8 cellular contexts compared by ENCODE assay signal in the genomic region with DNA sequence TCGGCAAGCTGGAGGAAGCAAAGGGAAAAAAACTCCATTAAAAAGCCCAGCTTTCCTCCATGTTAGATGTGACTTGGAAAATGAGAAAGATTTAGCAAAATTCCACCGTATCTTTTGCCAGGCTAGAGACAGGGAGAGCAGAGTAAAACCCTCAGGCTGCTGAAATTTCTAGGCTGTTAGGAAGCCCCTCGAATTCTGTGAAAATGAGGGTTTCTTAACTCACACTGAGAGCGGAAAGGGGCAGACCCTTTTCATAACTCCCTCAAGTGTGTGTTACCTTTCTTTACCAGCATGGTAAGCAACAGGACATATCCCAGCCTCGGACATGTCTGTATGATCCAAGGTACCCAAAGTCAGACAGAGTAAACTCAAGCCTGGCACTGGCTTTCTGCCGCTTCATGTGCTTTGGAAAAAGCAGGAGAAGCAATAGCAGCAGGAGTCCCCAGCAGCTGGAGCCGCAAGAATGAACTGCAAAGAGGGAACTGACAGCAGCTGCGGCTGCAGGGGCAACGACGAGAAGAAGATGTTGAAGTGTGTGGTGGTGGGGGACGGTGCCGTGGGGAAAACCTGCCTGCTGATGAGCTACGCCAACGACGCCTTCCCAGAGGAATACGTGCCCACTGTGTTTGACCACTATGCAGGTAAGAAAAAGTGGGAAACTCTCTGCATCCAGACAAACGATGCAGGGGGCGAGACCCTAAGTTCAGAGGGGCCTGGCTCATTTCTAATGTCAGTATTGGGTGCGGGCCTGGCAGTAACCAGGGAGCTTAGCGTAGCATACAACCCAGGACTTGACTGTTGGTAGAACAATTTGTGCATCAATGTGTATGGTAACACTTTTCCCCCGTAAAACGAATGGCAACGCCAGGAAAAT. TPM values are rescaled to one million over a fixed set of nuclear protein-coding genes. Genes with fewer than 3 reads are reported as not detected.
DNase-seq lines count a peak whose midpoint lies in the region; ATAC-seq and TF ChIP-seq lines count a peak whose summit lies in the region.

TSS of gene RHOJ (plus strand) at position 37 of the 874 bp plus-strand sequence. CDS start at position 464, 427 bp downstream.

- H3K9me3 ChIP-seq in sigmoid colon, result no peaks in the 10 kb centered on the region

- DNase-seq in H4 (ENCODE audit: low spot score) (peak; percentile 4), left ventricle myocardium superior (peak; percentile 33), sigmoid colon (peak; percentile 66), NCI-H446 (lab: John Stamatoyannopoulos, UW) (no peak), CD1c-positive myeloid dendritic cell (ENCODE audit: extremely low spot score) (no peak), H7 (no peak), GM10266 (ENCODE audit: extremely low spot score) (no peak)

- no peak for TF ChIP-seq POLR2A in sigmoid colon (IDR thresholded peaks at IDR 0.05)

- TF ChIP-seq EP300 in sigmoid colon (IDR thresholded peaks at IDR 0.05), result no peak

- WGBS in adipose tissue, 3 donors, result 26 to 38% (median 33%) methylated on average over 23 of the region's 23 CpGs
- 29 to 64% methylated on average over 23 of the region's 23 CpGs for WGBS in sigmoid colon, 2 donors

- ATAC-seq in left ventricle myocardium superior, result peak; percentile 33

- H3K27ac ChIP-seq in adipose tissue (ENCODE audit: low read depth, low read length), result no peak within 1 kb of the TSS
- peak within 1 kb of the TSS; percentile 77 to 91 (median 86) for H3K27ac ChIP-seq in sigmoid colon

- intact Hi-C loops in left ventricle myocardium superior (cut with micrococcal nuclease), result no loop called here
- intact Hi-C loops in sigmoid colon (cut with DNase I), result loop anchor here (5.0 kb wide), 1 partner anchor 43 kb away; no protein-coding TSS in a partner anchor

- H3K27me3 ChIP-seq in sigmoid colon (no peaks in the 10 kb centered on the region), H7 (ENCODE audit: control insufficient read depth, insufficient read depth, low read length) (no peaks in the 10 kb centered on the region)

- H3K4me1 ChIP-seq in sigmoid colon, result peaks cover 0 to 33% (median 17%) of the 10 kb centered on the region in 4 donors

- H3K36me3 ChIP-seq in sigmoid colon (no peaks in the 10 kb centered on the region), H7 (replicated peaks; ENCODE audit: control insufficient read depth, insufficient read depth, low read length) (no peaks in the 10 kb centered on the region)

- no peak for TF ChIP-seq CTCF in sigmoid colon (IDR thresholded peaks at IDR 0.05)
- no peak for TF ChIP-seq CTCF in GM10266 (IDR thresholded peaks at IDR 0.05; ENCODE audit: control insufficient read depth, insufficient read depth, low read depth, missing control alignments)

- peak within 1 kb of the TSS; percentile 43 to 53 (median 50) for H3K4me3 ChIP-seq in sigmoid colon
- H3K4me3 ChIP-seq in H7 (ENCODE audit: insufficient read depth, low read depth, low read length), result no peak within 1 kb of the TSS

RNA-seq across cellular contexts. Expression of gene RHOJ, which starts in this region (rescaled TPM):
- 1.3 and 2.3 TPM in 2 replicates for total RNA-seq in H4 (2014; rRNA removed; shearing (Covaris generic))
- polyA plus RNA-seq in adipose tissue (10 to 100 TPM in 2 of 3 donors, 1 to 10 TPM in 1; 3.9 to 22.0 (median 17.6) TPM), sigmoid colon (1 to 10 TPM; 1.6 to 6.6 (median 6.4) TPM)
- total RNA-seq in left ventricle myocardium superior (13.3 TPM), sigmoid colon (10 to 100 TPM in 2 of 4 donors, 1 to 10 TPM in 2; 5.3 to 28.5 (median 10.3) TPM)
- not detected in 2 replicates for total RNA-seq in H7 (2014; rRNA removed; shearing (Covaris generic))

Comparison
In these comparisons a context has a peak if more than half of its experiments do, and no peak if none do; other contexts are left out.
1. DNase-seq: peak in H4 (single experiment), left ventricle myocardium superior (single experiment) and sigmoid colon (single experiment); none in NCI-H446 (0 of 2), CD1c-positive myeloid dendritic cell (single experiment), H7 (single experiment) and GM10266 (single experiment).